1 cellular context compared by ENCODE assay signal in the genomic region with DNA sequence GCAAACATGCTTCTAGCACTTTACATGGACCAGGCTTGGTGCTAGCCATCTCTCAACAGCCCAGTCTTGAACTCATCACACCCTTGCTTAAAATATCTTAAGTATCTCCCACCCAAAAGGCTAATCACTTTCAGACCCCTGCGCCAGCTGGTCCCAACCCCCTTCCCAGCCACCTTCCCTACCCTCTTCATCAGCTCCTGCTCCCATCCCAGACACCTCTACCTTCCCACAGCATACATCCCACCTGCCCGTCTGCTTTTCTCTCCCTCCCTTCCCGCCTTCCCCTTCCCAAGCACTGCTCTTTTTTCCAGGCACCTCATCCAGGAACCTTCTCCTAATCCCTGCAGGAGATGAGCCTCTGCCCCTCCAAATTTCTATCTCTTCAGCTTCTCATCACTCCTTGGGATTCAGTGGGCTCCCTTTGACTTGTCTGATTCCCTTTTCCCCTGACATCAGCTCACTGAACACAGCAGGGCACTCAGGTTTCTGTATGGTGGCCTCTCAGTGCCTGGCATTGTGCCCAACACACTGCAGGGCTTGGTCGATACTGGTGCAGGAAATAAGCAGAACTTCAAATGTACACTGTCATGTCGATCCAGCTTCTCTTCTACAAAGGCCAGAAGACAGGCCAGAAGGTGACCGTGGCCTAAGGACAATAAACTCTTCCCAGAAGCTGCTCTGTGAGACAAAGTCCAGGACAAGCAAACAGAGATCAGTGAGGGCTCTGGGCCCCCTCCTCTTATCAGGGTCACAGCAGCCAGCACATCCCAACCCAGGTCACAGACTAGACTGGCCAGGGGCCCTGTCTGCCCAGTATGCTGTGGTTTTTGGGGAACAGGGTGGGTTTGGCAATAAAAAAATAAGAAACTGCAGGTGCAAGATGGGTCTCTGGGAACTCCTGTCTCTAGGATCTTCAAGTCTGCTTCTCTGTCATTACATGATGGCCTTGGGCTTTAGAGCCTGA.
A peak's percentile ranks its signal among the peaks of the same experiment; 100 is the strongest.
TF ChIP-seq lines count a peak whose summit lies in the region.

No MANE protein-coding gene starts in this region.

TF ChIP-seq in HepG2, 621 proteins besides CTCF, POLR2A, EP300 and RAD21 (continued from another document and continues in another):
- TF ChIP-seq, protein P1, sequence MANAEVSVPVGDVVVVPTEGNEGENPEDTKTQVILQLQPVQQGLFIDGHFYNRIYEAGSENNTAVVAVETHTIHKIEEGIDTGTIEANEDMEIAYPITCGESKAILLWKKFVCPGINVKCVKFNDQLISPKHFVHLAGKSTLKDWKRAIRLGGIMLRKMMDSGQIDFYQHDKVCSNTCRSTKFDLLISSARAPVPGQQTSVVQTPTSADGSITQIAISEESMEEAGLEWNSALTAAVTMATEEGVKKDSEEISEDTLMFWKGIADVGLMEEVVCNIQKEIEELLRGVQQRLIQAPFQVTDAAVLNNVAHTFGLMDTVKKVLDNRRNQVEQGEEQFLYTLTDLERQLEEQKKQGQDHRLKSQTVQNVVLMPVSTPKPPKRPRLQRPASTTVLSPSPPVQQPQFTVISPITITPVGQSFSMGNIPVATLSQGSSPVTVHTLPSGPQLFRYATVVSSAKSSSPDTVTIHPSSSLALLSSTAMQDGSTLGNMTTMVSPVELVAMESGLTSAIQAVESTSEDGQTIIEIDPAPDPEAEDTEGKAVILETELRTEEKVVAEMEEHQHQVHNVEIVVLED (CRISPR knock-in tag; IDR thresholded peaks at IDR 0.05; ENCODE audit: borderline replicate concordance): peak; percentile 42; the same call in 1 of the 2 replicates
- TF ChIP-seq RBFOX2 (IDR thresholded peaks at IDR 0.05; ENCODE audit: low read depth, low read length): 0 out of 2 replicates have a peak, but pooled peaks have one; percentile 21
- TF ChIP-seq MIER2 (CRISPR knock-in tag; IDR thresholded peaks at IDR 0.05): no peak; the same call in 1 of the 2 replicates
- TF ChIP-seq ZNF773 (CRISPR knock-in tag; IDR thresholded peaks at IDR 0.05; ENCODE audit: borderline replicate concordance): no peak
- TF ChIP-seq MLLT10 (CRISPR knock-in tag; IDR thresholded peaks at IDR 0.05): no peak
- TF ChIP-seq, protein P2, sequence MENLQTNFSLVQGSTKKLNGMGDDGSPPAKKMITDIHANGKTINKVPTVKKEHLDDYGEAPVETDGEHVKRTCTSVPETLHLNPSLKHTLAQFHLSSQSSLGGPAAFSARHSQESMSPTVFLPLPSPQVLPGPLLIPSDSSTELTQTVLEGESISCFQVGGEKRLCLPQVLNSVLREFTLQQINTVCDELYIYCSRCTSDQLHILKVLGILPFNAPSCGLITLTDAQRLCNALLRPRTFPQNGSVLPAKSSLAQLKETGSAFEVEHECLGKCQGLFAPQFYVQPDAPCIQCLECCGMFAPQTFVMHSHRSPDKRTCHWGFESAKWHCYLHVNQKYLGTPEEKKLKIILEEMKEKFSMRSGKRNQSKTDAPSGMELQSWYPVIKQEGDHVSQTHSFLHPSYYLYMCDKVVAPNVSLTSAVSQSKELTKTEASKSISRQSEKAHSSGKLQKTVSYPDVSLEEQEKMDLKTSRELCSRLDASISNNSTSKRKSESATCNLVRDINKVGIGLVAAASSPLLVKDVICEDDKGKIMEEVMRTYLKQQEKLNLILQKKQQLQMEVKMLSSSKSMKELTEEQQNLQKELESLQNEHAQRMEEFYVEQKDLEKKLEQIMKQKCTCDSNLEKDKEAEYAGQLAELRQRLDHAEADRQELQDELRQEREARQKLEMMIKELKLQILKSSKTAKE (CRISPR knock-in tag; IDR thresholded peaks at IDR 0.05; ENCODE audit: borderline replicate concordance): peak; percentile 93
- TF ChIP-seq ZNF883 (CRISPR knock-in tag; IDR thresholded peaks at IDR 0.05; ENCODE audit: not compliant biosample characterization): no peak
- peak; percentile 73 for TF ChIP-seq ZFY (CRISPR knock-in tag; IDR thresholded peaks at IDR 0.05)
- TF ChIP-seq NFYB (CRISPR knock-in tag; IDR thresholded peaks at IDR 0.05): no peak
- TF ChIP-seq ZBTB7B (CRISPR knock-in tag; IDR thresholded peaks at IDR 0.05): peak; percentile 89
- TF ChIP-seq KLF12 (CRISPR knock-in tag; IDR thresholded peaks at IDR 0.05; ENCODE audit: borderline replicate concordance): 0 out of 2 replicates have a peak, but pooled peaks have one; percentile 44
- no peak for TF ChIP-seq SETDB1 (CRISPR knock-in tag; IDR thresholded peaks at IDR 0.05; ENCODE audit: borderline replicate concordance)
- TF ChIP-seq, protein P3, sequence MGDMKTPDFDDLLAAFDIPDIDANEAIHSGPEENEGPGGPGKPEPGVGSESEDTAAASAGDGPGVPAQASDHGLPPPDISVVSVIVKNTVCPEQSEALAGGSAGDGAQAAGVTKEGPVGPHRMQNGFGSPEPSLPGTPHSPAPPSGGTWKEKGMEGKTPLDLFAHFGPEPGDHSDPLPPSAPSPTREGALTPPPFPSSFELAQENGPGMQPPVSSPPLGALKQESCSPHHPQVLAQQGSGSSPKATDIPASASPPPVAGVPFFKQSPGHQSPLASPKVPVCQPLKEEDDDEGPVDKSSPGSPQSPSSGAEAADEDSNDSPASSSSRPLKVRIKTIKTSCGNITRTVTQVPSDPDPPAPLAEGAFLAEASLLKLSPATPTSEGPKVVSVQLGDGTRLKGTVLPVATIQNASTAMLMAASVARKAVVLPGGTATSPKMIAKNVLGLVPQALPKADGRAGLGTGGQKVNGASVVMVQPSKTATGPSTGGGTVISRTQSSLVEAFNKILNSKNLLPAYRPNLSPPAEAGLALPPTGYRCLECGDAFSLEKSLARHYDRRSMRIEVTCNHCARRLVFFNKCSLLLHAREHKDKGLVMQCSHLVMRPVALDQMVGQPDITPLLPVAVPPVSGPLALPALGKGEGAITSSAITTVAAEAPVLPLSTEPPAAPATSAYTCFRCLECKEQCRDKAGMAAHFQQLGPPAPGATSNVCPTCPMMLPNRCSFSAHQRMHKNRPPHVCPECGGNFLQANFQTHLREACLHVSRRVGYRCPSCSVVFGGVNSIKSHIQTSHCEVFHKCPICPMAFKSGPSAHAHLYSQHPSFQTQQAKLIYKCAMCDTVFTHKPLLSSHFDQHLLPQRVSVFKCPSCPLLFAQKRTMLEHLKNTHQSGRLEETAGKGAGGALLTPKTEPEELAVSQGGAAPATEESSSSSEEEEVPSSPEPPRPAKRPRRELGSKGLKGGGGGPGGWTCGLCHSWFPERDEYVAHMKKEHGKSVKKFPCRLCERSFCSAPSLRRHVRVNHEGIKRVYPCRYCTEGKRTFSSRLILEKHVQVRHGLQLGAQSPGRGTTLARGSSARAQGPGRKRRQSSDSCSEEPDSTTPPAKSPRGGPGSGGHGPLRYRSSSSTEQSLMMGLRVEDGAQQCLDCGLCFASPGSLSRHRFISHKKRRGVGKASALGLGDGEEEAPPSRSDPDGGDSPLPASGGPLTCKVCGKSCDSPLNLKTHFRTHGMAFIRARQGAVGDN (CRISPR knock-in tag; IDR thresholded peaks at IDR 0.05): peak; percentile 71
- no peak for TF ChIP-seq PCBP1 (IDR thresholded peaks at IDR 0.05; ENCODE audit: borderline replicate concordance, low read depth, low read length)
- TF ChIP-seq, protein P4, sequence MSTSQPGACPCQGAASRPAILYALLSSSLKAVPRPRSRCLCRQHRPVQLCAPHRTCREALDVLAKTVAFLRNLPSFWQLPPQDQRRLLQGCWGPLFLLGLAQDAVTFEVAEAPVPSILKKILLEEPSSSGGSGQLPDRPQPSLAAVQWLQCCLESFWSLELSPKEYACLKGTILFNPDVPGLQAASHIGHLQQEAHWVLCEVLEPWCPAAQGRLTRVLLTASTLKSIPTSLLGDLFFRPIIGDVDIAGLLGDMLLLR (CRISPR knock-in tag; IDR thresholded peaks at IDR 0.05): no peak
- TF ChIP-seq ZNF24 (IDR thresholded peaks at IDR 0.05): no peak
- no peak for TF ChIP-seq ZNF326 (CRISPR knock-in tag; IDR thresholded peaks at IDR 0.05; ENCODE audit: borderline replicate concordance)
- peak; percentile 60; the same call in 1 of the 2 replicates for TF ChIP-seq CEBPG (CRISPR knock-in tag; IDR thresholded peaks at IDR 0.05)
- TF ChIP-seq, protein P5, sequence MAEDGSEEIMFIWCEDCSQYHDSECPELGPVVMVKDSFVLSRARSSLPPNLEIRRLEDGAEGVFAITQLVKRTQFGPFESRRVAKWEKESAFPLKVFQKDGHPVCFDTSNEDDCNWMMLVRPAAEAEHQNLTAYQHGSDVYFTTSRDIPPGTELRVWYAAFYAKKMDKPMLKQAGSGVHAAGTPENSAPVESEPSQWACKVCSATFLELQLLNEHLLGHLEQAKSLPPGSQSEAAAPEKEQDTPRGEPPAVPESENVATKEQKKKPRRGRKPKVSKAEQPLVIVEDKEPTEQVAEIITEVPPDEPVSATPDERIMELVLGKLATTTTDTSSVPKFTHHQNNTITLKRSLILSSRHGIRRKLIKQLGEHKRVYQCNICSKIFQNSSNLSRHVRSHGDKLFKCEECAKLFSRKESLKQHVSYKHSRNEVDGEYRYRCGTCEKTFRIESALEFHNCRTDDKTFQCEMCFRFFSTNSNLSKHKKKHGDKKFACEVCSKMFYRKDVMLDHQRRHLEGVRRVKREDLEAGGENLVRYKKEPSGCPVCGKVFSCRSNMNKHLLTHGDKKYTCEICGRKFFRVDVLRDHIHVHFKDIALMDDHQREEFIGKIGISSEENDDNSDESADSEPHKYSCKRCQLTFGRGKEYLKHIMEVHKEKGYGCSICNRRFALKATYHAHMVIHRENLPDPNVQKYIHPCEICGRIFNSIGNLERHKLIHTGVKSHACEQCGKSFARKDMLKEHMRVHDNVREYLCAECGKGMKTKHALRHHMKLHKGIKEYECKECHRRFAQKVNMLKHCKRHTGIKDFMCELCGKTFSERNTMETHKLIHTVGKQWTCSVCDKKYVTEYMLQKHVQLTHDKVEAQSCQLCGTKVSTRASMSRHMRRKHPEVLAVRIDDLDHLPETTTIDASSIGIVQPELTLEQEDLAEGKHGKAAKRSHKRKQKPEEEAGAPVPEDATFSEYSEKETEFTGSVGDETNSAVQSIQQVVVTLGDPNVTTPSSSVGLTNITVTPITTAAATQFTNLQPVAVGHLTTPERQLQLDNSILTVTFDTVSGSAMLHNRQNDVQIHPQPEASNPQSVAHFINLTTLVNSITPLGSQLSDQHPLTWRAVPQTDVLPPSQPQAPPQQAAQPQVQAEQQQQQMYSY (CRISPR knock-in tag; IDR thresholded peaks at IDR 0.05): no peak
- peak; percentile 91 for TF ChIP-seq FOXA3 (CRISPR knock-in tag; IDR thresholded peaks at IDR 0.05)
- peak; percentile 60; the same call in 1 of the 2 replicates for TF ChIP-seq ZNF292 (CRISPR knock-in tag; IDR thresholded peaks at IDR 0.05; ENCODE audit: borderline replicate concordance, low read depth)
- TF ChIP-seq SMARCC2 (IDR thresholded peaks at IDR 0.05): no peak
- TF ChIP-seq HIVEP1 (CRISPR knock-in tag; IDR thresholded peaks at IDR 0.05): peak; percentile 76; the same call in 1 of the 2 replicates
- TF ChIP-seq HMGA1 (CRISPR knock-in tag; conservative IDR thresholded peaks at IDR 0.05): no peak
- TF ChIP-seq, protein P6, sequence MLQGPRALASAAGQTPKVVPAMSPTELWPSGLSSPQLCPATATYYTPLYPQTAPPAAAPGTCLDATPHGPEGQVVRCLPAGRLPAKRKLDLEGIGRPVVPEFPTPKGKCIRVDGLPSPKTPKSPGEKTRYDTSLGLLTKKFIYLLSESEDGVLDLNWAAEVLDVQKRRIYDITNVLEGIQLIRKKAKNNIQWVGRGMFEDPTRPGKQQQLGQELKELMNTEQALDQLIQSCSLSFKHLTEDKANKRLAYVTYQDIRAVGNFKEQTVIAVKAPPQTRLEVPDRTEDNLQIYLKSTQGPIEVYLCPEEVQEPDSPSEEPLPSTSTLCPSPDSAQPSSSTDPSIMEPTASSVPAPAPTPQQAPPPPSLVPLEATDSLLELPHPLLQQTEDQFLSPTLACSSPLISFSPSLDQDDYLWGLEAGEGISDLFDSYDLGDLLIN (CRISPR knock-in tag; IDR thresholded peaks at IDR 0.05; ENCODE audit: borderline replicate concordance): no peak
- no peak for TF ChIP-seq REXO4 (CRISPR knock-in tag; IDR thresholded peaks at IDR 0.05; ENCODE audit: borderline replicate concordance)
- TF ChIP-seq ZSCAN20 (CRISPR knock-in tag; IDR thresholded peaks at IDR 0.05; ENCODE audit: borderline replicate concordance): 0 out of 2 replicates have a peak, but pooled peaks have one; percentile 30
- TF ChIP-seq, protein P7, sequence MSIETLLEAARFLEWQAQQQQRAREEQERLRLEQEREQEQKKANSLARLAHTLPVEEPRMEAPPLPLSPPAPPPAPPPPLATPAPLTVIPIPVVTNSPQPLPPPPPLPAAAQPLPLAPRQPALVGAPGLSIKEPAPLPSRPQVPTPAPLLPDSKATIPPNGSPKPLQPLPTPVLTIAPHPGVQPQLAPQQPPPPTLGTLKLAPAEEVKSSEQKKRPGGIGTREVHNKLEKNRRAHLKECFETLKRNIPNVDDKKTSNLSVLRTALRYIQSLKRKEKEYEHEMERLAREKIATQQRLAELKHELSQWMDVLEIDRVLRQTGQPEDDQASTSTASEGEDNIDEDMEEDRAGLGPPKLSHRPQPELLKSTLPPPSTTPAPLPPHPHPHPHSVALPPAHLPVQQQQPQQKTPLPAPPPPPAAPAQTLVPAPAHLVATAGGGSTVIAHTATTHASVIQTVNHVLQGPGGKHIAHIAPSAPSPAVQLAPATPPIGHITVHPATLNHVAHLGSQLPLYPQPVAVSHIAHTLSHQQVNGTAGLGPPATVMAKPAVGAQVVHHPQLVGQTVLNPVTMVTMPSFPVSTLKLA (IDR thresholded peaks at IDR 0.05): no peak
- peak; percentile 84 for TF ChIP-seq TGIF2 (CRISPR knock-in tag; IDR thresholded peaks at IDR 0.05)
- TF ChIP-seq ETV6 (CRISPR knock-in tag; conservative IDR thresholded peaks at IDR 0.05): no peak
- no peak for TF ChIP-seq ZNF749 (CRISPR knock-in tag; IDR thresholded peaks at IDR 0.05; ENCODE audit: borderline replicate concordance)
- no peak for TF ChIP-seq ZNF567 (CRISPR knock-in tag; IDR thresholded peaks at IDR 0.05; ENCODE audit: borderline replicate concordance)
- TF ChIP-seq PTBP1 (IDR thresholded peaks at IDR 0.05; ENCODE audit: low read depth, low read length, poor library complexity, severe bottlenecking): no peak
- no peak for TF ChIP-seq ZNF234 (CRISPR knock-in tag; conservative IDR thresholded peaks at IDR 0.05)
- 0 out of 2 replicates have a peak, but pooled peaks have one; percentile 36 for TF ChIP-seq SP5 (CRISPR knock-in tag; IDR thresholded peaks at IDR 0.05; ENCODE audit: borderline replicate concordance, low read depth)
- TF ChIP-seq CENPT (CRISPR knock-in tag; IDR thresholded peaks at IDR 0.05; ENCODE audit: low read depth): no peak
- no peak for TF ChIP-seq ZNF737 (CRISPR knock-in tag; IDR thresholded peaks at IDR 0.05; ENCODE audit: borderline replicate concordance)
- TF ChIP-seq, protein P8, sequence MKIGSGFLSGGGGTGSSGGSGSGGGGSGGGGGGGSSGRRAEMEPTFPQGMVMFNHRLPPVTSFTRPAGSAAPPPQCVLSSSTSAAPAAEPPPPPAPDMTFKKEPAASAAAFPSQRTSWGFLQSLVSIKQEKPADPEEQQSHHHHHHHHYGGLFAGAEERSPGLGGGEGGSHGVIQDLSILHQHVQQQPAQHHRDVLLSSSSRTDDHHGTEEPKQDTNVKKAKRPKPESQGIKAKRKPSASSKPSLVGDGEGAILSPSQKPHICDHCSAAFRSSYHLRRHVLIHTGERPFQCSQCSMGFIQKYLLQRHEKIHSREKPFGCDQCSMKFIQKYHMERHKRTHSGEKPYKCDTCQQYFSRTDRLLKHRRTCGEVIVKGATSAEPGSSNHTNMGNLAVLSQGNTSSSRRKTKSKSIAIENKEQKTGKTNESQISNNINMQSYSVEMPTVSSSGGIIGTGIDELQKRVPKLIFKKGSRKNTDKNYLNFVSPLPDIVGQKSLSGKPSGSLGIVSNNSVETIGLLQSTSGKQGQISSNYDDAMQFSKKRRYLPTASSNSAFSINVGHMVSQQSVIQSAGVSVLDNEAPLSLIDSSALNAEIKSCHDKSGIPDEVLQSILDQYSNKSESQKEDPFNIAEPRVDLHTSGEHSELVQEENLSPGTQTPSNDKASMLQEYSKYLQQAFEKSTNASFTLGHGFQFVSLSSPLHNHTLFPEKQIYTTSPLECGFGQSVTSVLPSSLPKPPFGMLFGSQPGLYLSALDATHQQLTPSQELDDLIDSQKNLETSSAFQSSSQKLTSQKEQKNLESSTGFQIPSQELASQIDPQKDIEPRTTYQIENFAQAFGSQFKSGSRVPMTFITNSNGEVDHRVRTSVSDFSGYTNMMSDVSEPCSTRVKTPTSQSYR (CRISPR knock-in tag; IDR thresholded peaks at IDR 0.05; ENCODE audit: borderline replicate concordance): peak; percentile 6; the same call in 1 of the 2 replicates
- TF ChIP-seq RCOR2 (CRISPR knock-in tag; IDR thresholded peaks at IDR 0.05): peak; percentile 78
